ENCODE assay signal across 1 cellular context in genomic region chr16:85137323-85138072, GRCh38.
TF ChIP-seq lines count a peak whose summit lies in the region.

No MANE protein-coding gene starts in this region.

TF ChIP-seq in K562, 482 proteins besides CTCF, POLR2A, EP300 and RAD21 (continued from another document and continues in another):
- peak; percentile 51; the same call in 1 of the 2 replicates for TF ChIP-seq ZBTB40 (IDR thresholded peaks at IDR 0.05)
- no peak for TF ChIP-seq ZBTB40 (CRISPR knock-in tag; IDR thresholded peaks at IDR 0.05)
- no peak for TF ChIP-seq RBM39 (optimal IDR thresholded peaks at IDR 0.05; ENCODE audit: low read depth, low read length)
- peak; percentile 95 for TF ChIP-seq ZBTB26 (CRISPR knock-in tag; IDR thresholded peaks at IDR 0.05)
- TF ChIP-seq NFYB (IDR thresholded peaks at IDR 0.05; ENCODE audit: extremely low read depth, insufficient read length) = no peak
- no peak for TF ChIP-seq SMARCB1 (IDR thresholded peaks at IDR 0.05; ENCODE audit: insufficient read length, low read depth)
- TF ChIP-seq NCOA1 (IDR thresholded peaks at IDR 0.05; ENCODE audit: low read depth) = no peak
- no peak for TF ChIP-seq PATZ1 (CRISPR knock-in tag; IDR thresholded peaks at IDR 0.05; ENCODE audit: borderline replicate concordance)
- TF ChIP-seq MITF (IDR thresholded peaks at IDR 0.05) = 0 out of 2 replicates have a peak, but pooled peaks have one; percentile 27
- TF ChIP-seq BHLHE40 (IDR thresholded peaks at IDR 0.05; ENCODE audit: low read length) = peak; percentile 44; the same call in 1 of the 2 replicates
- TF ChIP-seq LARP7 (IDR thresholded peaks at IDR 0.05) = peak; percentile 88; the same call in 1 of the 2 replicates
- no peak for TF ChIP-seq FOXP1 (CRISPR knock-in tag; IDR thresholded peaks at IDR 0.05)
- no peak for TF ChIP-seq ID3 (CRISPR knock-in tag; IDR thresholded peaks at IDR 0.05)
- TF ChIP-seq ID3 (tag; IDR thresholded peaks at IDR 0.05) = no peak
- TF ChIP-seq NBN (IDR thresholded peaks at IDR 0.05; ENCODE audit: low read depth) = peak; percentile 45; the same call in 1 of the 2 replicates
- TF ChIP-seq KDM1A (IDR thresholded peaks at IDR 0.05) = no peak
- TF ChIP-seq HDAC6 (IDR thresholded peaks at IDR 0.05; ENCODE audit: low read depth, low read length) = no peak
- TF ChIP-seq ZNF407 (IDR thresholded peaks at IDR 0.05; ENCODE audit: low read depth) = peak; percentile 79
- TF ChIP-seq TFAP4 (CRISPR knock-in tag; IDR thresholded peaks at IDR 0.05; ENCODE audit: borderline replicate concordance) = peak; percentile 66; the same call in 1 of the 2 replicates
- TF ChIP-seq BDP1 (IDR thresholded peaks at IDR 0.05; ENCODE audit: insufficient read depth, insufficient read length) = no peak
- no peak for TF ChIP-seq THAP12 (CRISPR knock-in tag; IDR thresholded peaks at IDR 0.05)
- 0 out of 4 replicates have a peak, but pooled peaks of 1 of the 2 experiments have one; percentile 29 for TF ChIP-seq FOXK2 (conservative IDR thresholded peaks at IDR 0.05 in 1 of 2, IDR thresholded peaks at IDR 0.05 in 1 of 2; ENCODE audit: low read depth in 2 of 2)
